In genomic region chr17:4004517-4005295, GRCh38 we compare ENCODE assay signal across 1 cellular context.
TF ChIP-seq lines count a peak whose summit lies in the region.

No MANE protein-coding gene starts in this region.

TF ChIP-seq in WTC11, 78 proteins besides CTCF, POLR2A, EP300 and RAD21 (continued from another document and continues in another):
- TF ChIP-seq IRF1 (CRISPR knock-in tag; IDR thresholded peaks at IDR 0.05) (no peak), ZNF263 (CRISPR knock-in tag; IDR thresholded peaks at IDR 0.05; ENCODE audit: low read depth) (0 out of 2 replicates have a peak, but pooled peaks have one; percentile 33), E2F5 (CRISPR knock-in tag; IDR thresholded peaks at IDR 0.05) (peak; percentile 67; the same call in 1 of the 2 replicates), ARID4B (CRISPR knock-in tag; IDR thresholded peaks at IDR 0.05; ENCODE audit: borderline replicate concordance) (0 out of 2 replicates have a peak, but pooled peaks have one; percentile 27), CREB1 (CRISPR knock-in tag; IDR thresholded peaks at IDR 0.05) (no peak), GRHL2 (CRISPR knock-in tag; IDR thresholded peaks at IDR 0.05; ENCODE audit: insufficient replicate concordance, severe bottlenecking) (no peak), CDX4 (CRISPR knock-in tag; IDR thresholded peaks at IDR 0.05; ENCODE audit: borderline replicate concordance) (no peak), ZNF416 (CRISPR knock-in tag; IDR thresholded peaks at IDR 0.05) (no peak), ZNF232 (CRISPR knock-in tag; IDR thresholded peaks at IDR 0.05) (peak; percentile 45; the same call in 1 of the 2 replicates), ZNF219 (CRISPR knock-in tag; IDR thresholded peaks at IDR 0.05; ENCODE audit: borderline replicate concordance) (no peak), PRDM15 (CRISPR knock-in tag; IDR thresholded peaks at IDR 0.05) (no peak), TCF7 (CRISPR knock-in tag; IDR thresholded peaks at IDR 0.05; ENCODE audit: low read depth) (no peak), ZNF281 (CRISPR knock-in tag; IDR thresholded peaks at IDR 0.05) (no peak), GTF2I (CRISPR knock-in tag; conservative IDR thresholded peaks at IDR 0.05) (no peak), ZNF121 (CRISPR knock-in tag; IDR thresholded peaks at IDR 0.05) (no peak), MLX (CRISPR knock-in tag; IDR thresholded peaks at IDR 0.05) (no peak), GABPB1 (CRISPR knock-in tag; IDR thresholded peaks at IDR 0.05) (peak; percentile 65), FOXP4 (CRISPR knock-in tag; IDR thresholded peaks at IDR 0.05) (no peak), TEAD1 (CRISPR knock-in tag; IDR thresholded peaks at IDR 0.05) (no peak), ELF4 (CRISPR knock-in tag; IDR thresholded peaks at IDR 0.05; ENCODE audit: low read depth) (no peak), ERG (CRISPR knock-in tag; IDR thresholded peaks at IDR 0.05) (no peak), ZBTB43 (CRISPR knock-in tag; IDR thresholded peaks at IDR 0.05) (no peak), SOX15 (CRISPR knock-in tag; IDR thresholded peaks at IDR 0.05) (no peak), KAT7 (CRISPR knock-in tag; IDR thresholded peaks at IDR 0.05; ENCODE audit: borderline replicate concordance) (no peak), USF1 (CRISPR knock-in tag; IDR thresholded peaks at IDR 0.05) (peak; percentile 58; the same call in 1 of the 2 replicates), CBFB (CRISPR knock-in tag; IDR thresholded peaks at IDR 0.05; ENCODE audit: low read depth) (no peak), ZNF532 (CRISPR knock-in tag; IDR thresholded peaks at IDR 0.05; ENCODE audit: borderline replicate concordance) (no peak), ETV6 (CRISPR knock-in tag; IDR thresholded peaks at IDR 0.05) (no peak)
